ENCODE assay signal across 18 cellular contexts in genomic region chrX:78322863-78323262, GRCh38. TPM values are rescaled to one million over a fixed set of nuclear protein-coding genes. Genes with fewer than 3 reads are reported as not detected.
DNase-seq lines count a peak whose midpoint lies in the region; ATAC-seq lines count a peak whose summit lies in the region.
"Had no signal": no experiment of that assay in that cellular context is flagged by ENCODE, and none has a peak within 500 bp of the region (broad histone marks: within the 10 kb centered on the region; RNA-seq: fewer than 3 reads in every experiment).

No MANE protein-coding gene starts in this region.

- H3K36me3 Mint-ChIP-seq in CD4-positive, alpha-beta memory T cell = peaks cover 0 to 10% of the 10 kb centered on the region in 2 donors
- H3K36me3 Mint-ChIP-seq in T-cell (peaks cover 3% of the 10 kb centered on the region), memory B cell (peaks cover 8% of the 10 kb centered on the region)

- POLR2A ChIA-PET in CD4-positive, alpha-beta memory T cell (lab: Charles Lee; ENCODE audit: partially characterized antibody) = interaction anchor here (0.6 to 2.6 kb wide), 3 partner anchors 9 to 183 kb away, joined by 3 to 13 read pairs (median 7); partner anchors contain the start of gene TAF9B
- POLR2A ChIA-PET in T-cell (lab: Charles Lee) = interaction anchor here (0.5 to 1.1 kb wide), 2 partner anchors 8 to 11 kb away, joined by 3 to 4 read pairs; no protein-coding TSS in a partner anchor

- no peaks in the 10 kb centered on the region for H3K27me3 Mint-ChIP-seq in CD4-positive, alpha-beta memory T cell
- H3K27me3 Mint-ChIP-seq in T-cell (peaks cover 0 to 4% of the 10 kb centered on the region in 2 donors), memory B cell (no peaks in the 10 kb centered on the region)

- H3K4me1 Mint-ChIP-seq in CD4-positive, alpha-beta memory T cell = peaks cover 23 to 43% (median 30%) of the 10 kb centered on the region in 4 donors
- peaks cover 43 to 51% (median 48%) of the 10 kb centered on the region in 3 donors for H3K4me1 Mint-ChIP-seq in T-cell
- H3K4me1 Mint-ChIP-seq in memory B cell = peaks cover 31% of the 10 kb centered on the region

- peaks cover 32% of the 10 kb centered on the region for H3K4me1 ChIP-seq in CD4-positive, alpha-beta memory T cell (ENCODE audit: insufficient read depth, low read length)
- H3K4me1 ChIP-seq: right lobe of liver, uterus had no signal

- DNase-seq in CD4-positive, alpha-beta memory T cell = no peak
- DNase-seq in T-cell (no peak), memory B cell (ENCODE audit: low spot score in 2 of 2) (no peak), NCI-H2081 treated with DMSO at 0.1 percent for 48 hours (lab: John Stamatoyannopoulos, UW) (no peak), MG63 (no peak), NAMALWA (ENCODE audit: low spot score) (no peak)
- DNase-seq: hippocampal formation; NCI-H1694; NCI-H69; right lobe of liver; SHP77 treated with DMSO at 0.1 percent for 48 hours; stimulated activated naive CD4-positive, alpha-beta T cell; uterus had no signal

- H3K9me3 ChIP-seq in CD4-positive, alpha-beta memory T cell (ENCODE audit: control insufficient read depth in 1 of 2, low read length in 2 of 2) = no peaks in the 10 kb centered on the region
- no peaks in the 10 kb centered on the region for H3K9me3 ChIP-seq in MG63
- H3K9me3 ChIP-seq: right lobe of liver, uterus had no signal

- intact Hi-C loops in CD4-positive, alpha-beta memory T cell (cut with micrococcal nuclease) = loop anchor here (1.0 to 10.0 kb wide), 4 partner anchors 10 to 408 kb away; partner anchors contain the start of gene ATP7A

- CTCF ChIA-PET in CD4-positive, alpha-beta memory T cell (lab: Charles Lee; ENCODE audit: partially characterized antibody) = interaction anchor here (1.2 to 1.3 kb wide), 2 partner anchors 11 to 123 kb away, joined by 4 read pairs; no protein-coding TSS in a partner anchor
- CTCF ChIA-PET in T-cell (lab: Charles Lee) = interaction anchor here in 1 of 2 donors (1.8 kb wide), 1 partner anchor 9 kb away, joined by 5 read pairs; no protein-coding TSS in a partner anchor

- H3K4me3 ChIP-seq in CD4-positive, alpha-beta memory T cell (ENCODE audit: low read length in 2 of 2) = peak overlapping the region in 1 of 2 donors; percentile 32
- no peak overlapping the region for H3K4me3 ChIP-seq in MG63
- H3K4me3 ChIP-seq: right lobe of liver, uterus had no signal

- ATAC-seq in GM19351 (IDR thresholded peaks at IDR 0.05; ENCODE audit: unreplicated experiment) (peak; percentile 23), T-cell (replicated peaks in 1 of 4) (no peak), memory B cell (ENCODE audit: low read depth) (peak; percentile 24)
- ATAC-seq: HepG2, left lobe of liver had no signal

- peak overlapping the region; percentile 5 to 93 (median 78) for H3K27ac Mint-ChIP-seq in CD4-positive, alpha-beta memory T cell
- H3K27ac Mint-ChIP-seq in T-cell = peak overlapping the region; percentile 86 to 96
- H3K27ac Mint-ChIP-seq in memory B cell = peak overlapping the region; percentile 92
- H3K27ac Mint-ChIP-seq: dendritic cell treated with granulocyte-macrophage colony-stimulating factor and Interleukin-4, amounts not matched to agents 40 ng/mL and 50 ng/mL, for 4 days had no signal

- no peaks in the 10 kb centered on the region for H3K36me3 ChIP-seq in CD4-positive, alpha-beta memory T cell (ENCODE audit: insufficient read depth, low read length)
- H3K36me3 ChIP-seq in MG63 = no peaks in the 10 kb centered on the region
- H3K36me3 ChIP-seq: right lobe of liver, uterus had no signal

- H3K9me3 Mint-ChIP-seq in CD4-positive, alpha-beta memory T cell = peaks cover 0 to 2% (median 0%) of the 10 kb centered on the region in 8 donors
- H3K9me3 Mint-ChIP-seq in T-cell (no peaks in the 10 kb centered on the region), memory B cell (no peaks in the 10 kb centered on the region)
- H3K9me3 Mint-ChIP-seq: dendritic cell treated with granulocyte-macrophage colony-stimulating factor and Interleukin-4, amounts not matched to agents 40 ng/mL and 50 ng/mL, for 4 days had no signal

- peak overlapping the region in 7 of 8 donors; percentile 1 to 76 (median 23) for H3K4me3 Mint-ChIP-seq in CD4-positive, alpha-beta memory T cell
- peak overlapping the region; percentile 29 to 60 (median 58) for H3K4me3 Mint-ChIP-seq in T-cell
- H3K4me3 Mint-ChIP-seq in memory B cell = peak overlapping the region; percentile 59

- H3K27ac ChIP-seq in CD4-positive, alpha-beta memory T cell (ENCODE audit: low read depth, low read length) = peak overlapping the region; percentile 26
- H3K27ac ChIP-seq: right lobe of liver had no signal

- H3K27me3 ChIP-seq in CD4-positive, alpha-beta memory T cell (ENCODE audit: insufficient read depth, low read length) = no peaks in the 10 kb centered on the region
- H3K27me3 ChIP-seq in MG63 = no peaks in the 10 kb centered on the region
- H3K27me3 ChIP-seq: right lobe of liver, uterus had no signal

RNA-seq across cellular contexts. Expression of gene CYSLTR1, which starts 4.5 kb away (rescaled TPM):
- 10 to 100 TPM; 29.4 to 31.2 TPM for total RNA-seq in CD4-positive, alpha-beta memory T cell
- polyA plus RNA-seq in CD4-positive, alpha-beta memory T cell = 10 to 100 TPM; 16.9 to 26.9 TPM
- total RNA-seq in T-cell = 10 to 100 TPM; 10.6 to 17.9 (median 11.4) TPM
- not detected in 2 replicates for total RNA-seq in MG63 (2014; rRNA removed; shearing (Covaris generic); ENCODE audit: low replicate concordance)
- total RNA-seq: HepG2 had no signal
- polyA plus RNA-seq: HepG2, neural cell had no signal

Comparison
In these comparisons a context has a peak if more than half of its experiments do, and no peak if none do; other contexts are left out.
1. ATAC-seq: peak in GM19351 (single experiment) and memory B cell (single experiment); none in T-cell (0 of 4).
2. RNA of gene CYSLTR1, which starts 4.5 kb away (total RNA-seq): 29.4 to 31.2 TPM in CD4-positive, alpha-beta memory T cell and 10.6 to 17.9 TPM in T-cell; not detected in MG63; every median in the first group is over 10 times any median in the second.
3. Peak in every context shown above with its lines, with median percentiles within 50 percentile points of each other: H3K27ac Mint-ChIP-seq and H3K4me3 Mint-ChIP-seq.